18 cellular contexts compared by ENCODE assay signal in the genomic region with DNA sequence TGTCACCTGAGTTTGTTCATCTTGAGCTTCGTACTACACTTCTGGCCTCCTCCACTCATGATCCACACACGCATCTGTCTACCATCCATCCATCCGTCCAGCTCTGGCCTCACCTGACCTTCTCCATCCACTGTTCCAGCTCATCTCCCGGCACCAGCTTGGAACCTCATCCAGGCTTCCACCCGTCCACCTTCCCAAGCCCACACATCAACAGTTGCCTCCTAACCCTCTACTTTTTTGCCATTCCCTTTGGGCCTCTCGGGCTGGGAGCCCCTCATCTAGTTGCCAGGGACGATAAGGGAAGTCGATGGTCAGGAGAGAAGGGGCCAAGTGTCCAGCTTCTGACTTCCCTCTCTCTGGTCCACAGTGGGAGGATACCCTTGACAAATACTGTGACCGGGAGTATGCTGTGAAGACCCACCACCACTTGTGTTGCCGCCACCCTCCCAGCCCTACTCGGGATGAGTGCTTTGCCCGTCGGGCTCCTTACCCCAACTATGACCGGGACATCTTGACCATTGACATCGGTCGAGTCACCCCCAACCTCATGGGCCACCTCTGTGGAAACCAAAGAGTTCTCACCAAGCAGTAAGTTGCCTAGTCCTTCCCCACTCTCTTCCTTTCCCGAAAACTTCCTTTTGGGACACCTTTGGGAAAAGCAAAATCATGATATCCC. TPM values are rescaled to one million over a fixed set of nuclear protein-coding genes. Genes with fewer than 3 reads are reported as not detected.
DNase-seq lines count a peak whose midpoint lies in the region; ATAC-seq and TF ChIP-seq lines count a peak whose summit lies in the region.
"Had no signal": no experiment of that assay in that cellular context is flagged by ENCODE, and none has a peak within 500 bp of the region (broad histone marks: within the 10 kb centered on the region; RNA-seq: fewer than 3 reads in every experiment).

No MANE protein-coding gene starts in this region.

- H3K23ac ChIP-seq in neuronal stem cell (ENCODE audit: low read depth, low read length, poor library complexity), result peak overlapping the region; percentile 51

- H3K14ac ChIP-seq in neuronal stem cell (ENCODE audit: low read length), result no peak overlapping the region

- 85 to 87% methylated on average over 15 to 17 of the region's 17 CpGs for WGBS in esophagus squamous epithelium, 2 donors
- WGBS in neuronal stem cell (ENCODE audit: extremely low coverage in 2 of 2, insufficient read length in 2 of 2, insufficient replicate concordance in 1 of 2), 2 donors, result no CpG with 5 or more reads among the region's 17 CpGs

- no peak overlapping the region for H2BK12ac ChIP-seq in neuronal stem cell (ENCODE audit: low read length)

- H4K8ac ChIP-seq in neuronal stem cell (ENCODE audit: low read depth, low read length), result no peak overlapping the region

- H3K4me3 Mint-ChIP-seq in IgD-negative memory B cell, result peak overlapping the region in 2 of 4 donors; percentile 27 to 87

- no peak overlapping the region for H2BK15ac ChIP-seq in neuronal stem cell (ENCODE audit: low read length)

- DNase-seq in esophagus squamous epithelium (lab: John Stamatoyannopoulos, UW) (no peak), neuronal stem cell (ENCODE audit: low spot score) (no peak), MG63 (no peak), NCI-H2196 (lab: John Stamatoyannopoulos, UW; ENCODE audit: unreplicated experiment) (no peak)
- DNase-seq: CD4-positive, CD25-positive, alpha-beta regulatory T cell; DMS 273 treated with DMSO at 0.1 percent for 48 hours; Karpas-422; NCI-H1436 treated with DMSO at 0.1 percent for 48 hours; NCI-H2029; NCI-H526; PC-9 had no signal

- H3K4ac ChIP-seq in neuronal stem cell (ENCODE audit: low read length), result no peak overlapping the region

- H3K27ac ChIP-seq in BLaER1 treated with 17β-estradiol and CSF1 and Interleukin-3, amounts not matched to agents 10 nM and 100 nM, result no peak overlapping the region; a peak in 3 of 22 replicates
- H3K27ac ChIP-seq in esophagus squamous epithelium (peak overlapping the region; percentile 30 to 92 (median 88)), neuronal stem cell (replicated peaks; ENCODE audit: low read length) (no peak overlapping the region)
- H3K27ac ChIP-seq: HL-60, PC-9, SJSA1 had no signal

- peak overlapping the region; percentile 38 for H2AK5ac ChIP-seq in neuronal stem cell (ENCODE audit: low read depth, low read length)

- no peak for ATAC-seq in GM21390 (IDR thresholded peaks at IDR 0.05; ENCODE audit: unreplicated experiment)

- H3K4me1 ChIP-seq in BLaER1 treated with 17β-estradiol and CSF1 and Interleukin-3, amounts not matched to agents 10 nM and 100 nM, result peaks cover 86 to 96% (median 94%) of the 10 kb centered on the region in 10 experiments
- H3K4me1 ChIP-seq in esophagus squamous epithelium (peaks cover 24 to 89% (median 29%) of the 10 kb centered on the region in 3 donors), neuronal stem cell (ENCODE audit: control insufficient read depth in 2 of 2, insufficient read depth in 1 of 2, low read depth in 1 of 2, low read length in 2 of 2) (peaks cover 9 to 23% of the 10 kb centered on the region in 2 donors)

- H2BK120ac ChIP-seq in neuronal stem cell (ENCODE audit: low read depth, low read length), result no peak overlapping the region

- peak overlapping the region; percentile 16 to 59 (median 23) for H3K27ac Mint-ChIP-seq in IgD-negative memory B cell

- H3K9ac ChIP-seq in BLaER1 treated with 17β-estradiol and CSF1 and Interleukin-3, amounts not matched to agents 10 nM and 100 nM, result no peak overlapping the region
- no peak overlapping the region for H3K9ac ChIP-seq in neuronal stem cell (ENCODE audit: low read depth, low read length, poor library complexity)

- H4K20me1 ChIP-seq in BLaER1 treated with 17β-estradiol and CSF1 and Interleukin-3, amounts not matched to agents 10 nM and 100 nM, result peaks cover 0 to 33% (median 0%) of the 10 kb centered on the region in 11 experiments; a peak in 2 of 22 replicates

- H3K9me3 Mint-ChIP-seq in IgD-negative memory B cell, result no peaks in the 10 kb centered on the region
- H3K9me3 Mint-ChIP-seq: CD4-positive, CD25-positive, alpha-beta regulatory T cell had no signal

- intact Hi-C loops in esophagus squamous epithelium (cut with DNase I), result no loop called here

- no peak overlapping the region for H2BK5ac ChIP-seq in neuronal stem cell (ENCODE audit: low read length)

- no peak overlapping the region for H4K91ac ChIP-seq in neuronal stem cell (ENCODE audit: low read depth, low read length, poor library complexity)

- no peak for TF ChIP-seq CTCF in esophagus squamous epithelium (IDR thresholded peaks at IDR 0.05)

- H2AFZ ChIP-seq in neuronal stem cell (ENCODE audit: low read length), result no peak overlapping the region
- H2AFZ ChIP-seq: PC-9 had no signal

- no peaks in the 10 kb centered on the region for H3K9me3 ChIP-seq in BLaER1 treated with 17β-estradiol and CSF1 and Interleukin-3, amounts not matched to agents 10 nM and 100 nM (replicated peaks in 1 of 11)
- H3K9me3 ChIP-seq in esophagus squamous epithelium (no peaks in the 10 kb centered on the region), neuronal stem cell (replicated peaks in 1 of 2; ENCODE audit: control insufficient read depth in 2 of 2, insufficient read depth in 1 of 2, low read depth in 1 of 2, low read length in 2 of 2) (no peaks in the 10 kb centered on the region), MG63 (no peaks in the 10 kb centered on the region)
- H3K9me3 ChIP-seq: SJSA1 had no signal

- H3K36me3 ChIP-seq in BLaER1 treated with 17β-estradiol and CSF1 and Interleukin-3, amounts not matched to agents 10 nM and 100 nM, result peaks cover 10 to 42% (median 25%) of the 10 kb centered on the region in 11 experiments
- H3K36me3 ChIP-seq in esophagus squamous epithelium (peaks cover 0 to 40% (median 4%) of the 10 kb centered on the region in 3 donors), neuronal stem cell (replicated peaks in 1 of 2; ENCODE audit: control insufficient read depth in 2 of 2, insufficient read depth in 2 of 2, low read length in 2 of 2) (peaks cover 5 to 21% of the 10 kb centered on the region in 2 donors), MG63 (peaks cover 30% of the 10 kb centered on the region)

- no peak for TF ChIP-seq POLR2A in esophagus squamous epithelium (IDR thresholded peaks at IDR 0.05)

- no peak overlapping the region for H3K18ac ChIP-seq in neuronal stem cell (ENCODE audit: low read length)

- H3K4me3 ChIP-seq in BLaER1 treated with 17β-estradiol and CSF1 and Interleukin-3, amounts not matched to agents 10 nM and 100 nM, result no peak overlapping the region
- H3K4me3 ChIP-seq in esophagus squamous epithelium (peak overlapping the region in 2 of 4 donors; percentile 41 to 46), neuronal stem cell (ENCODE audit: low read length in 2 of 2) (no peak overlapping the region), MG63 (no peak overlapping the region)
- H3K4me3 ChIP-seq: PC-9, SJSA1 had no signal

- H3K27me3 Mint-ChIP-seq in IgD-negative memory B cell, result no peaks in the 10 kb centered on the region

- peak overlapping the region; percentile 88 to 100 (median 97) for H3K4me2 ChIP-seq in BLaER1 treated with 17β-estradiol and CSF1 and Interleukin-3, amounts not matched to agents 10 nM and 100 nM
- H3K4me2 ChIP-seq in neuronal stem cell (ENCODE audit: insufficient read depth, low read length, poor library complexity, severe bottlenecking), result no peak overlapping the region

- H3K36me3 Mint-ChIP-seq in IgD-negative memory B cell, result peaks cover 2% of the 10 kb centered on the region

- H3K79me1 ChIP-seq in neuronal stem cell (ENCODE audit: low read depth, low read length), result no peaks in the 10 kb centered on the region

- no peaks in the 10 kb centered on the region for H3K27me3 ChIP-seq in BLaER1 treated with 17β-estradiol and CSF1 and Interleukin-3, amounts not matched to agents 10 nM and 100 nM
- H3K27me3 ChIP-seq in esophagus squamous epithelium (no peaks in the 10 kb centered on the region), neuronal stem cell (ENCODE audit: control insufficient read depth in 3 of 3, insufficient read depth in 3 of 3, low read depth in 1 of 3, low read length in 3 of 3) (no peaks in the 10 kb centered on the region), MG63 (no peaks in the 10 kb centered on the region)
- H3K27me3 ChIP-seq: SJSA1 had no signal

- peaks cover 11 to 16% (median 12%) of the 10 kb centered on the region in 3 donors for H3K4me1 Mint-ChIP-seq in IgD-negative memory B cell

RNA-seq across cellular contexts. Expression of a gene that starts 3.4 kb away (rescaled TPM):
- polyA plus RNA-seq in IgD-negative memory B cell, result 1.0 TPM
- total RNA-seq in esophagus squamous epithelium, result 1 to 10 TPM in 1 of 4 donors, not detected in 3; 3.6 TPM
- 0.67 TPM for polyA plus RNA-seq in neuronal stem cell (2013, experiment 1 of 2)
- 1.1 TPM for polyA plus RNA-seq in neuronal stem cell (2013, experiment 2 of 2)
- total RNA-seq in MG63 (2014; rRNA removed; shearing (Covaris generic); ENCODE audit: low replicate concordance), result not detected in 2 replicates
- total RNA-seq: CD4-positive, CD25-positive, alpha-beta regulatory T cell; HT1080; MCF 10A; SJSA1 had no signal

RNA-seq across cellular contexts. Expression of a gene that starts 4.2 kb away (rescaled TPM):
- 0.11 TPM for polyA plus RNA-seq in IgD-negative memory B cell
- 1,000 to 10,000 TPM in 1 of 4 donors, 100 to 1,000 TPM in 3; 311 to 1,013 (median 406) TPM for total RNA-seq in esophagus squamous epithelium
- 0.91 TPM for polyA plus RNA-seq in neuronal stem cell (2013, experiment 1 of 2)
- 0.91 TPM for polyA plus RNA-seq in neuronal stem cell (2013, experiment 2 of 2)
- 9.9 and 13.8 TPM in 2 replicates for total RNA-seq in MG63 (2014; rRNA removed; shearing (Covaris generic); ENCODE audit: low replicate concordance)

RNA-seq across cellular contexts. Expression of a gene that starts 24.9 kb away (rescaled TPM):
- 37.4 TPM for polyA plus RNA-seq in IgD-negative memory B cell
- total RNA-seq in esophagus squamous epithelium, result 10 to 100 TPM; 10.5 to 16.5 (median 13.7) TPM
- 19.0 TPM for polyA plus RNA-seq in neuronal stem cell (2013, experiment 1 of 2)
- 18.4 TPM for polyA plus RNA-seq in neuronal stem cell (2013, experiment 2 of 2)
- total RNA-seq in MG63 (2014; rRNA removed; shearing (Covaris generic); ENCODE audit: low replicate concordance), result 14.7 and 15.4 TPM in 2 replicates

RNA-seq across cellular contexts. Expression of a gene that starts 37.1 kb away (rescaled TPM):
- polyA plus RNA-seq in IgD-negative memory B cell, result 0.30 TPM
- total RNA-seq in esophagus squamous epithelium, result 10 to 100 TPM; 30.6 to 76.8 (median 43.3) TPM
- polyA plus RNA-seq in neuronal stem cell (2013, experiment 1 of 2), result 0.14 TPM
- 0.17 TPM for polyA plus RNA-seq in neuronal stem cell (2013, experiment 2 of 2)
- 3.3 and 3.5 TPM in 2 replicates for total RNA-seq in MG63 (2014; rRNA removed; shearing (Covaris generic); ENCODE audit: low replicate concordance)

Comparison
In these comparisons a context has a peak if more than half of its experiments do, and no peak if none do; other contexts are left out.
1. H3K27ac ChIP-seq: peak in esophagus squamous epithelium (4 of 4); none in BLaER1 treated with 17β-estradiol and CSF1 and Interleukin-3, amounts not matched to agents 10 nM and 100 nM (0 of 11) and neuronal stem cell (single experiment).
2. RNA of a gene that starts 4.2 kb away (total RNA-seq): 311 to 1,013 TPM in esophagus squamous epithelium; 9.9 to 13.8 TPM in MG63; every median in the first group is over 10 times any median in the second.